23 cellular contexts compared by ENCODE assay signal in the genomic region with DNA sequence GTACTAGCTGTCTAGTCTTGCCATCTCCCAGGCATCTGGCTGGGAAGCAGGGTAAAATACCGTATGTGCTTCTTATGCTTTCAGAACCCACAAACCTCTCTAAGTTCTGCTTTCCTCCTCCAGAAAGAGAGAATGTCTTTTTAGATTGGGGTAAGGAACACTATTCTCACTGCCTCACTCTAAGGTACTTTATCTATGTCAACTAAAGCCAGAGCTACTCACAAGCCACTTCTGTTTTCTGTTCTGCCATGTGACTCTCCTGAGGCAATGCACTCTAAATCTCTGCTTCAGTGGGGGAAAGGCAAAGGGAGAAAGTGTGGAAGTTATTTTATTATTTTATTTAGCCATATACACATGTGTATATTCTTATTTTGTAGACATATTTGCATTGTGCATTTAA. TPM values are rescaled to one million over a fixed set of nuclear protein-coding genes. Genes with fewer than 3 reads are reported as not detected.
"Had no signal": no experiment of that assay in that cellular context is flagged by ENCODE, and none has a peak within 500 bp of the region (broad histone marks: within the 10 kb centered on the region; RNA-seq: fewer than 3 reads in every experiment).

No MANE protein-coding gene starts in this region.

- DNase-seq: activated CD4-positive, alpha-beta T cell treated with anti-CD3 and anti-CD28 coated beads, Interleukin-2, amount 10 ng/mL, durations not matched to agents 24 days and 14 days; activated CD8-positive, alpha-beta memory T cell treated with anti-CD3 and anti-CD28 coated beads, Interleukin-2, amount 10 ng/mL, durations not matched to agents 7 days and 5 days; activated CD8-positive, alpha-beta T cell treated with anti-CD3 and anti-CD28 coated beads for 36 hours; activated effector memory CD4-positive, alpha-beta T cell treated with anti-CD3 and anti-CD28 coated beads, Interleukin-2, amount 50 U/mL, for 16 hours; activated naive CD4-positive, alpha-beta T cell treated with anti-CD3 and anti-CD28 coated beads, Interleukin-2, amount 10 ng/mL, durations not matched to agents 7 days and 5 days; activated T-cell treated with anti-CD3 and anti-CD28 coated beads for 4 hours; cerebellar nuclear complex; endodermal cell; esophagus squamous epithelium; gastrocnemius medialis; pancreas; right cardiac atrium; stimulated activated CD4-positive, alpha-beta T cell treated with anti-CD3 and anti-CD28 coated beads, Interleukin-1b, Interleukin-23, amount 100 ng/mL, for 48 hours; substantia nigra; thyroid gland had no signal

- ATAC-seq: activated CD4-positive, CD25-positive, alpha-beta regulatory T cell treated with anti-CD3 and anti-CD28 coated beads, Interleukin-2, amount 50 U/mL, for 24 hours; activated CD8-positive, alpha-beta memory T cell treated with anti-CD3 and anti-CD28 coated beads, Interleukin-2, amount 10 ng/mL, durations not matched to agents 7 days and 5 days; activated CD8-positive, alpha-beta T cell treated with anti-CD3 and anti-CD28 coated beads for 36 hours; gastrocnemius medialis; right cardiac atrium had no signal

- H3K9me3 Mint-ChIP-seq: activated CD4-positive, alpha-beta T cell treated with anti-CD3 and anti-CD28 coated beads, Interleukin-2, amount 10 ng/mL, durations not matched to agents 24 days and 14 days; activated CD8-positive, alpha-beta T cell treated with anti-CD3 and anti-CD28 coated beads for 36 hours; activated naive CD4-positive, alpha-beta T cell treated with anti-CD3 and anti-CD28 coated beads, Interleukin-2, amount 10 ng/mL, durations not matched to agents 7 days and 5 days; stimulated activated naive CD8-positive, alpha-beta T cell treated with anti-CD3 and anti-CD28 coated beads, Interleukin-15, Interleukin-2, amounts not matched to agents 100 ng/mL and 50 ng/mL, for 24 hours had no signal

- H3K36me3 Mint-ChIP-seq: activated CD8-positive, alpha-beta memory T cell treated with anti-CD3 and anti-CD28 coated beads, Interleukin-2, amount 10 ng/mL, durations not matched to agents 7 days and 5 days; activated naive CD4-positive, alpha-beta T cell treated with anti-CD3 and anti-CD28 coated beads, Interleukin-2, amount 10 ng/mL, durations not matched to agents 7 days and 5 days had no signal

- H3K4me3 Mint-ChIP-seq: activated CD4-positive, alpha-beta T cell treated with anti-CD3 and anti-CD28 coated beads, Interleukin-2, amount 10 ng/mL, durations not matched to agents 24 days and 14 days; activated CD8-positive, alpha-beta memory T cell treated with anti-CD3 and anti-CD28 coated beads, Interleukin-2, amount 10 ng/mL, durations not matched to agents 7 days and 5 days; activated CD8-positive, alpha-beta T cell treated with anti-CD3 and anti-CD28 coated beads for 36 hours; activated naive CD4-positive, alpha-beta T cell treated with anti-CD3 and anti-CD28 coated beads, Interleukin-2, amount 10 ng/mL, durations not matched to agents 7 days and 5 days; endodermal cell; nephron; stimulated activated naive CD8-positive, alpha-beta T cell treated with anti-CD3 and anti-CD28 coated beads, Interleukin-15, Interleukin-2, amounts not matched to agents 100 ng/mL and 50 ng/mL, for 24 hours had no signal

- H3K4me1 Mint-ChIP-seq: activated CD4-positive, alpha-beta T cell treated with anti-CD3 and anti-CD28 coated beads, Interleukin-2, amount 10 ng/mL, durations not matched to agents 24 days and 14 days; activated CD8-positive, alpha-beta memory T cell treated with anti-CD3 and anti-CD28 coated beads, Interleukin-2, amount 10 ng/mL, durations not matched to agents 7 days and 5 days; activated naive CD4-positive, alpha-beta T cell treated with anti-CD3 and anti-CD28 coated beads, Interleukin-2, amount 10 ng/mL, durations not matched to agents 7 days and 5 days; endodermal cell; nephron had no signal

- H3K27ac Mint-ChIP-seq: activated CD4-positive, alpha-beta T cell treated with anti-CD3 and anti-CD28 coated beads, Interleukin-2, amount 10 ng/mL, durations not matched to agents 24 days and 14 days; activated CD8-positive, alpha-beta memory T cell treated with anti-CD3 and anti-CD28 coated beads, Interleukin-2, amount 10 ng/mL, durations not matched to agents 7 days and 5 days; activated CD8-positive, alpha-beta T cell treated with anti-CD3 and anti-CD28 coated beads for 36 hours; activated naive CD4-positive, alpha-beta T cell treated with anti-CD3 and anti-CD28 coated beads, Interleukin-2, amount 10 ng/mL, durations not matched to agents 7 days and 5 days; endodermal cell; nephron; stimulated activated naive CD8-positive, alpha-beta T cell treated with anti-CD3 and anti-CD28 coated beads, Interleukin-15, Interleukin-2, amounts not matched to agents 100 ng/mL and 50 ng/mL, for 24 hours had no signal

RNA-seq across cellular contexts. Expression of a gene that starts 15.6 kb away (rescaled TPM):
- total RNA-seq: activated CD4-positive, alpha-beta T cell treated with anti-CD3 and anti-CD28 coated beads, Interleukin-2, amount 10 ng/mL, durations not matched to agents 24 days and 14 days; activated CD8-positive, alpha-beta memory T cell treated with anti-CD3 and anti-CD28 coated beads, Interleukin-2, amount 10 ng/mL, durations not matched to agents 7 days and 5 days; activated CD8-positive, alpha-beta T cell treated with anti-CD3 and anti-CD28 coated beads for 36 hours; endodermal cell; mononuclear cell; myocyte; pulmonary artery endothelial cell; right cardiac atrium; T-helper 2 cell treated with Interferon-gamma antibody and Interleukin-4, amounts not matched to agents 100 ng/mL and 5 ng/mL, for 36 hours; thyroid gland; urinary bladder had no signal
